16 cellular contexts compared by ENCODE assay signal in genomic region chr5:120160120-120160895, GRCh38.
DNase-seq lines count a peak whose midpoint lies in the region; ATAC-seq and TF ChIP-seq lines count a peak whose summit lies in the region.
"Had no signal": no experiment of that assay in that cellular context is flagged by ENCODE, and none has a peak within 500 bp of the region (broad histone marks: within the 10 kb centered on the region; RNA-seq: fewer than 3 reads in every experiment).

No MANE protein-coding gene starts in this region.

- TF ChIP-seq CTCF in brain microvascular endothelial cell (IDR thresholded peaks at IDR 0.05; ENCODE audit: low read depth, low read length, missing control alignments), result no peak
- TF ChIP-seq CTCF in osteoblast (IDR thresholded peaks at IDR 0.05; ENCODE audit: extremely low read depth, low read depth, low read length), result no peak
- TF ChIP-seq CTCF in gastrocnemius medialis (IDR thresholded peaks at IDR 0.05 in 4 of 5, conservative IDR thresholded peaks at IDR 0.05 in 1 of 5), result no peak
- no peak for TF ChIP-seq CTCF in spleen (IDR thresholded peaks at IDR 0.05 in 8 of 11, conservative IDR thresholded peaks at IDR 0.05 in 3 of 11)

- ATAC-seq in gastrocnemius medialis, result no peak
- ATAC-seq: activated CD4-positive, alpha-beta T cell treated with anti-CD3 and anti-CD28 coated beads for 36 hours; GM12878; Right ventricle myocardium inferior; stimulated activated naive B cell treated with anti-CD40 and anti-IgM and Interleukin-4, amounts not matched to agents 10 μg/mL and 1 μg/mL and 100 μg/mL, for 72 hours had no signal

- H2AFZ ChIP-seq in osteoblast (ENCODE audit: low read length), result no peak overlapping the region

- no peaks in the 10 kb centered on the region for H4K20me1 ChIP-seq in osteoblast (ENCODE audit: insufficient read depth, low read length)

- no peak overlapping the region for H3K4me2 ChIP-seq in osteoblast (ENCODE audit: insufficient read depth, low read length)

- DNase-seq in ELR (ENCODE audit: low read depth) (peak; percentile 91), NCI-H2081 (lab: John Stamatoyannopoulos, UW) (peak; percentile 48 to 71), brain microvascular endothelial cell (peak; percentile 27), osteoblast (ENCODE audit: insufficient read length, low spot score, missing footprints) (peak; percentile 30), gastrocnemius medialis (no peak), spleen (no peak), C1 segment of cervical spinal cord (lab: John Stamatoyannopoulos, UW) (no peak)
- DNase-seq: activated CD4-positive, alpha-beta T cell treated with anti-CD3 and anti-CD28 coated beads for 36 hours; CD4-positive, CD25-positive, alpha-beta regulatory T cell; cerebellar nuclear complex; head of caudate nucleus; NCI-H2029 treated with DMSO at 0.1 percent for 48 hours; NK-92 treated with Interleukin-12 subunit alpha and Interleukin-12 subunit beta, amount 100 ng/mL, for 24 hours; stimulated activated naive B cell treated with anti-CD40 and anti-IgM and Interleukin-4, amounts not matched to agents 10 μg/mL and 1 μg/mL and 100 μg/mL, for 72 hours had no signal

- no peak overlapping the region for H3K4me3 ChIP-seq in brain microvascular endothelial cell (ENCODE audit: low read depth, low read length)
- no peak overlapping the region for H3K4me3 ChIP-seq in osteoblast (ENCODE audit: insufficient read depth, low read length)
- no peak overlapping the region for H3K4me3 ChIP-seq in gastrocnemius medialis
- H3K4me3 ChIP-seq in spleen, result no peak overlapping the region
- H3K4me3 ChIP-seq: GM12878 had no signal

- intact Hi-C loops in gastrocnemius medialis (cut with DNase I; ENCODE audit: low total_unique reads), result no loop called here
- intact Hi-C loops in spleen (cut with DNase I; ENCODE audit: low total_unique reads), result no loop called here

- H3K36me3 ChIP-seq in brain microvascular endothelial cell (replicated peaks) (no peaks in the 10 kb centered on the region), osteoblast (ENCODE audit: insufficient read depth, low read length) (no peaks in the 10 kb centered on the region), gastrocnemius medialis (no peaks in the 10 kb centered on the region), spleen (no peaks in the 10 kb centered on the region)

- H3K27me3 ChIP-seq in brain microvascular endothelial cell (replicated peaks) (no peaks in the 10 kb centered on the region), osteoblast (ENCODE audit: insufficient read depth, low read length) (no peaks in the 10 kb centered on the region), gastrocnemius medialis (no peaks in the 10 kb centered on the region), spleen (replicated peaks in 1 of 7) (no peaks in the 10 kb centered on the region)

- peaks cover 9% of the 10 kb centered on the region for H3K4me1 ChIP-seq in osteoblast (ENCODE audit: insufficient read depth, low read length)
- H3K4me1 ChIP-seq in gastrocnemius medialis, result no peaks in the 10 kb centered on the region
- no peaks in the 10 kb centered on the region for H3K4me1 ChIP-seq in spleen

- in situ Hi-C loops in brain microvascular endothelial cell (cut with HindIII; ENCODE audit: low pct_ligation_motif_present, low sequenced_read_pairs) (no loop called here), gastrocnemius medialis (cut with MboI; ENCODE audit: low sequenced_read_pairs in 4 of 4) (no loop called here)

- TF ChIP-seq POLR2A in gastrocnemius medialis (IDR thresholded peaks at IDR 0.05) (no peak), spleen (IDR thresholded peaks at IDR 0.05) (no peak)

- H3K79me2 ChIP-seq in osteoblast (ENCODE audit: insufficient read depth, low read length), result no peaks in the 10 kb centered on the region

- no peaks in the 10 kb centered on the region for H3K9me3 ChIP-seq in osteoblast (ENCODE audit: low read depth, low read length)
- H3K9me3 ChIP-seq in gastrocnemius medialis, result no peaks in the 10 kb centered on the region
- H3K9me3 ChIP-seq in spleen, result no peaks in the 10 kb centered on the region

- H3K27ac ChIP-seq in brain microvascular endothelial cell (no peak overlapping the region), osteoblast (ENCODE audit: low read depth, low read length) (peak overlapping the region; percentile 7), gastrocnemius medialis (no peak overlapping the region), spleen (no peak overlapping the region)

- 61 to 82% (median 78%) methylated on average over 4 of the region's 4 CpGs for WGBS in spleen, 5 donors

Comparison
In these comparisons a context has a peak if more than half of its experiments do, and no peak if none do; other contexts are left out.
1. DNase-seq: peak in ELR (single experiment), NCI-H2081 (2 of 2), brain microvascular endothelial cell (single experiment) and osteoblast (single experiment); none in gastrocnemius medialis (0 of 2), spleen (single experiment) and C1 segment of cervical spinal cord (0 of 14).